ENCODE assay signal across 9 cellular contexts in the genomic region with DNA sequence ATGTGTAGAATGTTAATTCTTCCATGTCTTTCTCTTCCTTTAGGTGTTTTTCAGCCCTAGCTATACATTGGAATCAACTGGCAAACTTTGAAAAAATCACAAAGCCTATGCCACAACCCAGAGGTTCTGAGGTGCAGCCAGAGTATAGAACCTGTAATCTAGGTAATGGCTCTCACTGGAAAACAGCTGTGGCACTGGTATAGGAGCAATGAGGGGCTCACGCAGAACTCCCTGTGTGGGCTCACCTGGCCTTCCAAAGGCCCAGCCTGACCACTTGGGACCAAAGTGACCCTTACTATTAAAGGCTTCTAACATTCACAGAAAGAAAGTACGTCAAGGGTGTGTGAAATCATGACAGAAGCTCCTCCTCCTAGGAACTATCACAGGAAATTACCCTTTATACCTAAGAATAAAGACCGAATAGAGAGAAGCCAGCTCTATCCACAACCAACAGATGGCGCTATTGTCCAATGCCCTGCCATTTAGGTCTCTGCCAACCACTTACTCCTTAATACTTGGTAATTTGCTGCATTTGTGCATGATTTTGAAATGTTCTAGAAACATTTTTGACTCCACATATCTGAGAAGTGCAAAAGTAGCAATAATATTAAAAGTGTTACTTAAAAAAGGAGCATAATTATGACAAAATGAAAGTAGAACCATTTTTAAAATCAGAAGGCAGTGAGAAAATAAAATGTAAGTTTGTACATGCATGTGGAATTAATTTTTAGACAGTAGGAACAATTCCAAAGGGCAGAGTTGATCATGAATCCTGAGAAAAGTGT.
A peak's percentile ranks its signal among the peaks of the same experiment; 100 is the strongest.
DNase-seq lines count a peak whose midpoint lies in the region; ATAC-seq and TF ChIP-seq lines count a peak whose summit lies in the region.
"Had no signal": no experiment of that assay in that cellular context is flagged by ENCODE, and none has a peak within 500 bp of the region (broad histone marks: within the 10 kb centered on the region; RNA-seq: fewer than 3 reads in every experiment).

No MANE protein-coding gene starts in this region.

- H3K36me3 ChIP-seq in CD4-positive, alpha-beta memory T cell (ENCODE audit: insufficient read depth, low read length) = no peaks in the 10 kb centered on the region

- ATAC-seq in GM18907 (IDR thresholded peaks at IDR 0.05; ENCODE audit: unreplicated experiment) = peak; percentile 72
- no peak for ATAC-seq in HG02840 (IDR thresholded peaks at IDR 0.05; ENCODE audit: low FRiP score, unreplicated experiment)

- H3K9me3 ChIP-seq in CD4-positive, alpha-beta memory T cell (ENCODE audit: control insufficient read depth in 1 of 2, low read length in 2 of 2) = no peaks in the 10 kb centered on the region

- peak overlapping the region in 1 of 7 donors; percentile 54 for H3K27ac Mint-ChIP-seq in CD4-positive, alpha-beta memory T cell

- TF ChIP-seq CTCF in astrocyte of the cerebellum (IDR thresholded peaks at IDR 0.05; ENCODE audit: low read depth, low read length, missing control alignments) = peak; percentile 97

- POLR2A ChIA-PET in CD4-positive, alpha-beta memory T cell (lab: Charles Lee; ENCODE audit: partially characterized antibody) = no interaction called here

- H3K27me3 ChIP-seq in CD4-positive, alpha-beta memory T cell (ENCODE audit: insufficient read depth, low read length) = no peaks in the 10 kb centered on the region

- TF ChIP-seq RAD21 in Ishikawa (IDR thresholded peaks at IDR 0.05; ENCODE audit: low read depth) = peak; percentile 74

- no peaks in the 10 kb centered on the region for H3K4me1 Mint-ChIP-seq in CD4-positive, alpha-beta memory T cell

- intact Hi-C loops in CD4-positive, alpha-beta memory T cell (cut with micrococcal nuclease) = loop anchor here (1.0 kb wide), 1 partner anchor 400 kb away; no protein-coding TSS in a partner anchor

- in situ Hi-C loops in astrocyte of the cerebellum (cut with HindIII; ENCODE audit: low sequenced_read_pairs) = no loop called here

- H3K9me3 Mint-ChIP-seq in CD4-positive, alpha-beta memory T cell = no peaks in the 10 kb centered on the region

- no peak for TF ChIP-seq EP300 in Ishikawa (IDR thresholded peaks at IDR 0.05; ENCODE audit: borderline replicate concordance)

- H3K36me3 Mint-ChIP-seq in CD4-positive, alpha-beta memory T cell = no peaks in the 10 kb centered on the region

- no peak overlapping the region for H3K4me3 Mint-ChIP-seq in CD4-positive, alpha-beta memory T cell

- H3K27me3 Mint-ChIP-seq in CD4-positive, alpha-beta memory T cell = peaks cover 4 to 5% of the 10 kb centered on the region in 2 donors

- H3K4me1 ChIP-seq in CD4-positive, alpha-beta memory T cell (ENCODE audit: insufficient read depth, low read length) = no peaks in the 10 kb centered on the region

- H3K27ac ChIP-seq in CD4-positive, alpha-beta memory T cell (ENCODE audit: low read depth, low read length) = no peak overlapping the region

- peak in 4 of 5 donors; percentile 19 to 28 (median 26) for DNase-seq in CD4-positive, alpha-beta memory T cell
- DNase-seq in RPMI8226 (peak; percentile 54), astrocyte of the cerebellum (ENCODE audit: low read depth) (peak; percentile 56), iris pigment epithelial cell (ENCODE audit: low read depth) (peak; percentile 68)
- DNase-seq in stimulated activated CD8-positive, alpha-beta memory T cell treated with anti-CD3 and anti-CD28 coated beads, Interleukin-4, amount 100 ng/mL, for 24 hours (ENCODE audit: low read depth) = peak; percentile 3

- CTCF ChIA-PET in CD4-positive, alpha-beta memory T cell (lab: Charles Lee; ENCODE audit: partially characterized antibody) = interaction anchor here (1.0 to 2.5 kb wide), 15 partner anchors 8 to 403 kb away, joined by 3 to 16 read pairs (median 4); a partner anchor contains a TSS

- H3K4me3 ChIP-seq in CD4-positive, alpha-beta memory T cell (ENCODE audit: low read length in 2 of 2) = no peak overlapping the region
- H3K4me3 ChIP-seq in astrocyte of the cerebellum (ENCODE audit: low read depth, low read length) = no peak overlapping the region
- H3K4me3 ChIP-seq: skin epidermis had no signal

TF ChIP-seq in Ishikawa, 13 proteins besides CTCF, POLR2A, EP300 and RAD21:
- TF ChIP-seq TCF12 (IDR thresholded peaks at IDR 0.05; ENCODE audit: low read depth) (no peak), CREB1 (IDR thresholded peaks at IDR 0.05; ENCODE audit: low read depth) (no peak), YY1 (IDR thresholded peaks at IDR 0.05; ENCODE audit: low read depth) (no peak), FOXM1 (IDR thresholded peaks at IDR 0.05; ENCODE audit: borderline replicate concordance, low read depth) (no peak), ZBTB7A (IDR thresholded peaks at IDR 0.05; ENCODE audit: low read depth) (no peak), CEBPB (IDR thresholded peaks at IDR 0.05) (no peak)
- TF ChIP-seq, protein P1, sequence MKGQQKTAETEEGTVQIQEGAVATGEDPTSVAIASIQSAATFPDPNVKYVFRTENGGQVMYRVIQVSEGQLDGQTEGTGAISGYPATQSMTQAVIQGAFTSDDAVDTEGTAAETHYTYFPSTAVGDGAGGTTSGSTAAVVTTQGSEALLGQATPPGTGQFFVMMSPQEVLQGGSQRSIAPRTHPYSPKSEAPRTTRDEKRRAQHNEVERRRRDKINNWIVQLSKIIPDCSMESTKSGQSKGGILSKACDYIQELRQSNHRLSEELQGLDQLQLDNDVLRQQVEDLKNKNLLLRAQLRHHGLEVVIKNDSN (IDR thresholded peaks at IDR 0.05) = no peak
- TF ChIP-seq, protein P2, sequence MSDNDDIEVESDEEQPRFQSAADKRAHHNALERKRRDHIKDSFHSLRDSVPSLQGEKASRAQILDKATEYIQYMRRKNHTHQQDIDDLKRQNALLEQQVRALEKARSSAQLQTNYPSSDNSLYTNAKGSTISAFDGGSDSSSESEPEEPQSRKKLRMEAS (IDR thresholded peaks at IDR 0.05) = no peak
- TF ChIP-seq, protein P3, sequence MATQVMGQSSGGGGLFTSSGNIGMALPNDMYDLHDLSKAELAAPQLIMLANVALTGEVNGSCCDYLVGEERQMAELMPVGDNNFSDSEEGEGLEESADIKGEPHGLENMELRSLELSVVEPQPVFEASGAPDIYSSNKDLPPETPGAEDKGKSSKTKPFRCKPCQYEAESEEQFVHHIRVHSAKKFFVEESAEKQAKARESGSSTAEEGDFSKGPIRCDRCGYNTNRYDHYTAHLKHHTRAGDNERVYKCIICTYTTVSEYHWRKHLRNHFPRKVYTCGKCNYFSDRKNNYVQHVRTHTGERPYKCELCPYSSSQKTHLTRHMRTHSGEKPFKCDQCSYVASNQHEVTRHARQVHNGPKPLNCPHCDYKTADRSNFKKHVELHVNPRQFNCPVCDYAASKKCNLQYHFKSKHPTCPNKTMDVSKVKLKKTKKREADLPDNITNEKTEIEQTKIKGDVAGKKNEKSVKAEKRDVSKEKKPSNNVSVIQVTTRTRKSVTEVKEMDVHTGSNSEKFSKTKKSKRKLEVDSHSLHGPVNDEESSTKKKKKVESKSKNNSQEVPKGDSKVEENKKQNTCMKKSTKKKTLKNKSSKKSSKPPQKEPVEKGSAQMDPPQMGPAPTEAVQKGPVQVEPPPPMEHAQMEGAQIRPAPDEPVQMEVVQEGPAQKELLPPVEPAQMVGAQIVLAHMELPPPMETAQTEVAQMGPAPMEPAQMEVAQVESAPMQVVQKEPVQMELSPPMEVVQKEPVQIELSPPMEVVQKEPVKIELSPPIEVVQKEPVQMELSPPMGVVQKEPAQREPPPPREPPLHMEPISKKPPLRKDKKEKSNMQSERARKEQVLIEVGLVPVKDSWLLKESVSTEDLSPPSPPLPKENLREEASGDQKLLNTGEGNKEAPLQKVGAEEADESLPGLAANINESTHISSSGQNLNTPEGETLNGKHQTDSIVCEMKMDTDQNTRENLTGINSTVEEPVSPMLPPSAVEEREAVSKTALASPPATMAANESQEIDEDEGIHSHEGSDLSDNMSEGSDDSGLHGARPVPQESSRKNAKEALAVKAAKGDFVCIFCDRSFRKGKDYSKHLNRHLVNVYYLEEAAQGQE (IDR thresholded peaks at IDR 0.05; ENCODE audit: low read depth) = no peak

Comparison
In these comparisons a context has a peak if more than half of its experiments do, and no peak if none do; other contexts are left out.
1. DNase-seq: peak in every context shown above with its lines; median percentile 68 in iris pigment epithelial cell; 56 in astrocyte of the cerebellum; 54 in RPMI8226; 26 in CD4-positive, alpha-beta memory T cell; 3 in stimulated activated CD8-positive, alpha-beta memory T cell treated with anti-CD3 and anti-CD28 coated beads, Interleukin-4, amount 100 ng/mL, for 24 hours.